ENCODE assay signal across 14 cellular contexts in the genomic region with DNA sequence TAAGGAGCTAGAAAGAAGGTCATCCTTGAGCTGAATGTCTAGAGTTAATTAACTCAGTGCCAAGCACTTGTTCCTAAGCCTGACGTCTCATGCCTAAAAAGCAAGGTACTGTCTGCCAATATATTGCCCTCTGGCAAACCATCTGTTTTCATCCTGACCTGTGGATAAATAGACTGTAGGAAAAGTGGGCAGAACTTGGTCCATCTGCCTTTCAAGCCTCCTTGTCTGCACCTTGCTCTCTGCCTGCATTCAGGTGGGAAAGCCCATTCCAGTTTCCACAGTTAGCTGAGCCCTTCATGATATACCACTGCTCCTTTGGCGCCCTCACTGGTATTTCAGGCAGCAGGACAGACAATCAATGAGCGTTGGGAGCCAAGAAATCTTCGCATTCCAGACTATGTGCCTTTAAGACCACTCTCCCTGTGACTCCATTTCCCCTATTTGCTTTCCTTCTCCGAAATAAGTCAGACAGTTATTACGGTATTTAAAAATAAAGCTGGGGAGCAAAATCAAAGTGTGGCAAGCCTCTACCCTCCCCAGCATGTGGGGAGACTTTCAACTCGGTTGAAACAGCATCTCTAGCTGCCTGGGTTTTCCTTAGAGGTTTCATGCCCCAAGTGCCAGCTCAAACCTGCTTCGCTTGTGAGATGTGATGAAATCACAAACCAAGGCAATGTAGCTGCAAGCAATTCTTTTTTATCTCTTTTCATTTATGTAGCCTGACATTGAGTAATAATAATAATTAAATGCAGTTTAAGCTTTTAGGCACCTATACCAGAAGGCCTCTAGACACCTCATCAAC. TPM values are rescaled to one million over a fixed set of nuclear protein-coding genes. Genes with fewer than 3 reads are reported as not detected.
A peak's percentile ranks its signal among the peaks of the same experiment; 100 is the strongest.
DNase-seq lines count a peak whose midpoint lies in the region; ATAC-seq and TF ChIP-seq lines count a peak whose summit lies in the region.
"Had no signal": no experiment of that assay in that cellular context is flagged by ENCODE, and none has a peak within 500 bp of the region (broad histone marks: within the 10 kb centered on the region; RNA-seq: fewer than 3 reads in every experiment).

No MANE protein-coding gene starts in this region.

- no peaks in the 10 kb centered on the region for H4K20me1 ChIP-seq in PC-3 (ENCODE audit: low read length)

- H3F3A ChIP-seq in PC-3 (ENCODE audit: low read length, unreplicated experiment): no peaks in the 10 kb centered on the region

- peaks cover 6% of the 10 kb centered on the region for H3K9me3 Mint-ChIP-seq in type B pancreatic cell

- POLR2A ChIA-PET in PC-3 (lab: Charles Lee; ENCODE audit: unreplicated experiment): no interaction called here

- intact Hi-C loops in PC-3 (cut with micrococcal nuclease): loop anchor here (10.0 kb wide), 1 partner anchor 441 kb away; no protein-coding TSS in a partner anchor

- peaks cover 10% of the 10 kb centered on the region for H3K36me3 Mint-ChIP-seq in type B pancreatic cell

- no peak overlapping the region for H2AFZ ChIP-seq in PC-3 (ENCODE audit: low read length)

- H3K27me3 Mint-ChIP-seq in type B pancreatic cell: no peaks in the 10 kb centered on the region

- H3K4me3 Mint-ChIP-seq in type B pancreatic cell: peak overlapping the region; percentile 13
- H3K4me3 Mint-ChIP-seq: naive thymus-derived CD4-positive, alpha-beta T cell had no signal

- H3K9ac ChIP-seq in PC-3 (ENCODE audit: low read length): no peak overlapping the region

- ATAC-seq in PC-3: no peak
- ATAC-seq in HG03460 (IDR thresholded peaks at IDR 0.05; ENCODE audit: unreplicated experiment): no peak
- ATAC-seq: activated CD4-positive, CD25-positive, alpha-beta regulatory T cell treated with anti-CD3 and anti-CD28 coated beads, Interleukin-2, amount 50 U/mL, for 24 hours; naive thymus-derived CD4-positive, alpha-beta T cell; Right ventricle myocardium inferior had no signal

- TF ChIP-seq CTCF in cardiac muscle cell (IDR thresholded peaks at IDR 0.05; ENCODE audit: low read depth, low read length): peak; percentile 4
- TF ChIP-seq CTCF in right atrium auricular region (IDR thresholded peaks at IDR 0.05): peak in 1 of 2 donors; percentile 40
- TF ChIP-seq CTCF in PC-3 (conservative IDR thresholded peaks at IDR 0.05; ENCODE audit: low read depth, low read length): peak; percentile 24; the same call in 1 of the 2 replicates
- TF ChIP-seq CTCF in fibroblast of mammary gland (conservative IDR thresholded peaks at IDR 0.05; ENCODE audit: control insufficient read depth, insufficient read depth, low read depth, low read length): peak; percentile 9
- no peak for TF ChIP-seq CTCF in type B pancreatic cell (conservative IDR thresholded peaks at IDR 0.05)

- H3K36me3 ChIP-seq in cardiac muscle cell: no peaks in the 10 kb centered on the region
- no peaks in the 10 kb centered on the region for H3K36me3 ChIP-seq in right atrium auricular region
- H3K36me3 ChIP-seq in PC-3 (ENCODE audit: low read depth, low read length): peaks cover 4% of the 10 kb centered on the region
- H3K36me3 ChIP-seq in effector memory CD4-positive, alpha-beta T cell (ENCODE audit: control insufficient read depth, insufficient read depth, low read length): no peaks in the 10 kb centered on the region
- H3K36me3 ChIP-seq: BE2C had no signal

- H3K4me1 ChIP-seq in cardiac muscle cell (ENCODE audit: low read depth) (no peaks in the 10 kb centered on the region), right atrium auricular region (peaks cover 0 to 10% of the 10 kb centered on the region in 2 donors), PC-3 (ENCODE audit: insufficient read depth, low read length) (peaks cover 11% of the 10 kb centered on the region)
- H3K4me1 ChIP-seq in effector memory CD4-positive, alpha-beta T cell (ENCODE audit: control insufficient read depth, insufficient read depth, low read length, poor library complexity, severe bottlenecking): no peaks in the 10 kb centered on the region
- H3K4me1 ChIP-seq: BE2C had no signal

- DNase-seq in cardiac muscle cell (ENCODE audit: low read depth in 1 of 2, low spot score in 1 of 2) (peak in 1 of 2 donors; percentile 46), right atrium auricular region (ENCODE audit: low spot score) (no peak), PC-3 (peak; percentile 22), fibroblast of mammary gland (ENCODE audit: low read depth) (no peak), type B pancreatic cell (ENCODE audit: extremely low spot score, unreplicated experiment) (no peak)
- DNase-seq in activated CD4-positive, alpha-beta T cell treated with anti-CD3 and anti-CD28 coated beads, Interleukin-2, amount 50 U/mL, for 48 hours: no peak
- no peak for DNase-seq in effector memory CD4-positive, alpha-beta T cell
- DNase-seq: BE2C; kidney; naive thymus-derived CD4-positive, alpha-beta T cell; NCI-H446 treated with DMSO at 0.1 percent for 48 hours had no signal

- no TSS peak for BruUV-seq in PC-3 (replicated peaks; lab: Mats Ljungman, UMichigan)

- CTCF ChIA-PET in PC-3 (lab: Charles Lee): no interaction called here

- H3K27ac Mint-ChIP-seq in type B pancreatic cell: no peak overlapping the region
- H3K27ac Mint-ChIP-seq: naive thymus-derived CD4-positive, alpha-beta T cell had no signal

- H3K4me2 ChIP-seq in PC-3 (ENCODE audit: low read length): no peak overlapping the region

- H3K27ac ChIP-seq in cardiac muscle cell (no peak overlapping the region), right atrium auricular region (no peak overlapping the region), PC-3 (ENCODE audit: low read length) (no peak overlapping the region)
- H3K27ac ChIP-seq in effector memory CD4-positive, alpha-beta T cell (ENCODE audit: insufficient read depth, low read length, poor library complexity, severe bottlenecking): no peak overlapping the region

- H3K9me2 ChIP-seq in PC-3 (replicated peaks; ENCODE audit: low read length): no peaks in the 10 kb centered on the region

- peaks cover 5% of the 10 kb centered on the region for H3K4me1 Mint-ChIP-seq in type B pancreatic cell (ENCODE audit: unreplicated experiment)

- no peaks in the 10 kb centered on the region for H3K27me3 ChIP-seq in cardiac muscle cell
- no peaks in the 10 kb centered on the region for H3K27me3 ChIP-seq in right atrium auricular region
- H3K27me3 ChIP-seq in PC-3 (ENCODE audit: low read length): no peaks in the 10 kb centered on the region
- peaks cover 8% of the 10 kb centered on the region for H3K27me3 ChIP-seq in effector memory CD4-positive, alpha-beta T cell (replicated peaks; ENCODE audit: control insufficient read depth, insufficient read depth, low read length, poor library complexity, severe bottlenecking)

- H3K4me3 ChIP-seq in cardiac muscle cell: no peak overlapping the region
- no peak overlapping the region for H3K4me3 ChIP-seq in right atrium auricular region
- H3K4me3 ChIP-seq in PC-3 (ENCODE audit: low read length): no peak overlapping the region
- no peak overlapping the region for H3K4me3 ChIP-seq in fibroblast of mammary gland (ENCODE audit: control insufficient read depth, low read depth, low read length)
- no peak overlapping the region for H3K4me3 ChIP-seq in effector memory CD4-positive, alpha-beta T cell (ENCODE audit: insufficient read depth, low read depth, low read length, poor library complexity, severe bottlenecking)

- peaks cover 8% of the 10 kb centered on the region; the same call in 1 of the 2 replicates for H3K79me2 ChIP-seq in PC-3 (ENCODE audit: low read length)

- H3K9me3 ChIP-seq in cardiac muscle cell (ENCODE audit: low read depth): no peaks in the 10 kb centered on the region
- H3K9me3 ChIP-seq in right atrium auricular region: peaks cover 0 to 5% of the 10 kb centered on the region in 2 donors
- no peaks in the 10 kb centered on the region for H3K9me3 ChIP-seq in PC-3 (ENCODE audit: low read length)
- H3K9me3 ChIP-seq in effector memory CD4-positive, alpha-beta T cell (ENCODE audit: control insufficient read depth, low read length): no peaks in the 10 kb centered on the region
- H3K9me3 ChIP-seq: BE2C had no signal

RNA-seq across cellular contexts. Expression of a gene that starts 2.5 kb away (rescaled TPM):
- 4.2 and 8.6 TPM in 2 replicates for total RNA-seq in cardiac muscle cell
- polyA plus RNA-seq in cardiac muscle cell: 7.0 and 7.2 TPM in 2 replicates
- 1 to 10 TPM; 6.7 to 7.0 TPM for total RNA-seq in right atrium auricular region
- 5.9 and 7.9 TPM in 2 replicates for total RNA-seq in PC-3 (2014; rRNA removed)
- total RNA-seq in type B pancreatic cell (ENCODE audit: low replicate concordance): 8.8 and 9.1 TPM in 2 replicates
- polyA plus RNA-seq: naive thymus-derived CD4-positive, alpha-beta T cell had no signal
